In the genomic region with DNA sequence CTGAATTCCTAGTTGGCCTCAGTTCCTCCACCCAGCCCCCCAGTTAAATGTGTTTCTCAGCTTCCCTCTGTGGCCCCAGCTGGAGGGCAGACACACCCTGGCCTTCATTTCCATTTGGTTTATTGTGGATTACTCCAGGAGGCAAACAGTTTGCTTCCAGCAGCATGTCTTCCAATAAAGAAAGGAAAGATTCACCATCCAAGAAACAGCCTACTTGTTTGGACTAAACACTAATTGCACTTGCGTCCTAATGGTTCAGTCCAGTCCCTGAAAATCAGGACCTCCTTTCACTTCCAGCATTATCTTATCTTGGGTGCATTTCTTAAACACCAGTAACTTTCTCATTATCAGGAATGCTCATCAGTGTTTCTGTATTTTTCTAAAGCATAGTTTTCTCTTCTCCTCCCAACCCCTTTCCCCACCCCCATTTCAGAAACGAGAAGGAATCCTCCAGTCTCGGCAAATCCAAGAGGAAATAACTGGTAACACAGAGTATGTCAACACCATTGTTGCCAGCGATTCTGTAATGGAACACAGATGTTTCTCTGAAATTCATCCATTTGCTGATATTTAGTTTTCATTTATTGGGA, we compare ENCODE assay signal across 18 cellular contexts.
DNase-seq lines count a peak whose midpoint lies in the region; ATAC-seq and TF ChIP-seq lines count a peak whose summit lies in the region.
"Had no signal": no experiment of that assay in that cellular context is flagged by ENCODE, and none has a peak within 500 bp of the region (broad histone marks: within the 10 kb centered on the region; RNA-seq: fewer than 3 reads in every experiment).

No MANE protein-coding gene starts in this region.

- H3K9me3 ChIP-seq in HEK293 (ENCODE audit: control insufficient read depth, insufficient read depth, low read depth, low read length) (no peaks in the 10 kb centered on the region), right atrium auricular region (no peaks in the 10 kb centered on the region), smooth muscle cell (replicated peaks; ENCODE audit: low read depth) (no peaks in the 10 kb centered on the region)
- H3K9me3 ChIP-seq: thoracic aorta had no signal

- ATAC-seq in GM21786 (IDR thresholded peaks at IDR 0.05; ENCODE audit: unreplicated experiment) (no peak), GM21390 (IDR thresholded peaks at IDR 0.05; ENCODE audit: unreplicated experiment) (no peak), HG02642 (IDR thresholded peaks at IDR 0.05; ENCODE audit: poor library complexity, unreplicated experiment) (no peak)
- ATAC-seq: activated T-helper 17 cell treated with anti-CD3 and anti-CD28 coated beads, Interleukin-2, amount 50 U/mL, for 72 hours had no signal

- H3K4me3 ChIP-seq in HEK293 (ENCODE audit: low read depth, low read length) (no peak overlapping the region), cardiac fibroblast (replicated peaks in 1 of 2; ENCODE audit: low read depth in 2 of 2, low read length in 2 of 2) (no peak overlapping the region), right atrium auricular region (no peak overlapping the region), smooth muscle cell (peak overlapping the region; percentile 29)
- H3K4me3 ChIP-seq: neural progenitor cell, thoracic aorta had no signal

- H3K27ac ChIP-seq in HEK293 (ENCODE audit: extremely low read depth, low read depth, low read length) = no peak overlapping the region
- peak overlapping the region; percentile 25 to 54 for H3K27ac ChIP-seq in right atrium auricular region
- H3K27ac ChIP-seq in smooth muscle cell (ENCODE audit: low read depth) = peak overlapping the region; percentile 74
- H3K27ac ChIP-seq: neural progenitor cell, thoracic aorta had no signal

- no peaks in the 10 kb centered on the region for H3K27me3 ChIP-seq in right atrium auricular region
- no peaks in the 10 kb centered on the region for H3K27me3 ChIP-seq in smooth muscle cell (ENCODE audit: low read depth)
- H3K27me3 ChIP-seq: neural progenitor cell had no signal

- CTCF ChIA-PET in HEK293 (lab: Yijun Ruan, JAX) = no interaction called here

- no peaks in the 10 kb centered on the region for H4K20me1 ChIP-seq in smooth muscle cell (ENCODE audit: low read depth)

- no peak overlapping the region for H3K9ac ChIP-seq in smooth muscle cell (ENCODE audit: low read depth)
- H3K9ac ChIP-seq: neural progenitor cell had no signal

- no peaks in the 10 kb centered on the region for H3K79me2 ChIP-seq in smooth muscle cell (ENCODE audit: low read depth)

- peaks cover 10% of the 10 kb centered on the region; the same call in 1 of the 2 replicates for H3K4me1 ChIP-seq in HEK293 (ENCODE audit: control insufficient read depth, insufficient read depth, low read length)
- peaks cover 0 to 20% of the 10 kb centered on the region in 2 donors for H3K4me1 ChIP-seq in right atrium auricular region
- H3K4me1 ChIP-seq in smooth muscle cell (ENCODE audit: low read depth) = peaks cover 10% of the 10 kb centered on the region

- TF ChIP-seq CTCF in HEK293 (tag by site-specific recombination; IDR thresholded peaks at IDR 0.05) (no peak), cardiac fibroblast (IDR thresholded peaks at IDR 0.05; ENCODE audit: low read depth, low read length) (no peak), right atrium auricular region (IDR thresholded peaks at IDR 0.05) (no peak), smooth muscle cell (IDR thresholded peaks at IDR 0.05; ENCODE audit: borderline replicate concordance, insufficient read depth, poor library complexity, severe bottlenecking) (no peak)

- H3K4me2 ChIP-seq in smooth muscle cell = peak overlapping the region; percentile 68
- H3K4me2 ChIP-seq: neural progenitor cell had no signal

- H3K36me3 ChIP-seq in HEK293 (ENCODE audit: control insufficient read depth in 2 of 2, insufficient read depth in 1 of 2, low read length in 2 of 2) = peaks cover 0 to 7% of the 10 kb centered on the region in 2 experiments; a peak in 1 of 3 replicates
- H3K36me3 ChIP-seq in right atrium auricular region = peaks cover 34% of the 10 kb centered on the region
- H3K36me3 ChIP-seq in smooth muscle cell (ENCODE audit: low read depth) = no peaks in the 10 kb centered on the region
- H3K36me3 ChIP-seq: neural progenitor cell had no signal

- 5% methylated on average over 4 of the region's 4 CpGs for WGBS in smooth muscle cell (ENCODE audit: low lambda C conversion rate)

- H3F3A ChIP-seq in smooth muscle cell (ENCODE audit: low read depth) = peaks cover 36% of the 10 kb centered on the region

- DNase-seq in cardiac fibroblast (ENCODE audit: low read depth in 2 of 2) = peak; percentile 54 to 89
- DNase-seq in right atrium auricular region (ENCODE audit: low spot score) = no peak
- no peak for DNase-seq in smooth muscle cell (lab: John Stamatoyannopoulos, UW; ENCODE audit: unreplicated experiment)
- no peak for DNase-seq in RPMI8226
- DNase-seq: activated CD4-positive, alpha-beta T cell treated with anti-CD3 and anti-CD28 coated beads for 1 hour; CD4-positive, alpha-beta memory T cell; effector CD4-positive, alpha-beta T cell; H9; NCI-H345; SIG-M5; stimulated activated CD4-positive, alpha-beta T cell treated with anti-CD3 and anti-CD28 coated beads, Interleukin-4, amount 100 ng/mL, for 4 hours had no signal

- no peak overlapping the region for H2AFZ ChIP-seq in smooth muscle cell (ENCODE audit: low read depth)
- H2AFZ ChIP-seq: neural progenitor cell had no signal

- POLR2A ChIA-PET in HEK293 (lab: Yijun Ruan, JAX) = no interaction called here

TF ChIP-seq in HEK293, 187 proteins besides CTCF, POLR2A, EP300 and RAD21:
- TF ChIP-seq, protein P1, sequence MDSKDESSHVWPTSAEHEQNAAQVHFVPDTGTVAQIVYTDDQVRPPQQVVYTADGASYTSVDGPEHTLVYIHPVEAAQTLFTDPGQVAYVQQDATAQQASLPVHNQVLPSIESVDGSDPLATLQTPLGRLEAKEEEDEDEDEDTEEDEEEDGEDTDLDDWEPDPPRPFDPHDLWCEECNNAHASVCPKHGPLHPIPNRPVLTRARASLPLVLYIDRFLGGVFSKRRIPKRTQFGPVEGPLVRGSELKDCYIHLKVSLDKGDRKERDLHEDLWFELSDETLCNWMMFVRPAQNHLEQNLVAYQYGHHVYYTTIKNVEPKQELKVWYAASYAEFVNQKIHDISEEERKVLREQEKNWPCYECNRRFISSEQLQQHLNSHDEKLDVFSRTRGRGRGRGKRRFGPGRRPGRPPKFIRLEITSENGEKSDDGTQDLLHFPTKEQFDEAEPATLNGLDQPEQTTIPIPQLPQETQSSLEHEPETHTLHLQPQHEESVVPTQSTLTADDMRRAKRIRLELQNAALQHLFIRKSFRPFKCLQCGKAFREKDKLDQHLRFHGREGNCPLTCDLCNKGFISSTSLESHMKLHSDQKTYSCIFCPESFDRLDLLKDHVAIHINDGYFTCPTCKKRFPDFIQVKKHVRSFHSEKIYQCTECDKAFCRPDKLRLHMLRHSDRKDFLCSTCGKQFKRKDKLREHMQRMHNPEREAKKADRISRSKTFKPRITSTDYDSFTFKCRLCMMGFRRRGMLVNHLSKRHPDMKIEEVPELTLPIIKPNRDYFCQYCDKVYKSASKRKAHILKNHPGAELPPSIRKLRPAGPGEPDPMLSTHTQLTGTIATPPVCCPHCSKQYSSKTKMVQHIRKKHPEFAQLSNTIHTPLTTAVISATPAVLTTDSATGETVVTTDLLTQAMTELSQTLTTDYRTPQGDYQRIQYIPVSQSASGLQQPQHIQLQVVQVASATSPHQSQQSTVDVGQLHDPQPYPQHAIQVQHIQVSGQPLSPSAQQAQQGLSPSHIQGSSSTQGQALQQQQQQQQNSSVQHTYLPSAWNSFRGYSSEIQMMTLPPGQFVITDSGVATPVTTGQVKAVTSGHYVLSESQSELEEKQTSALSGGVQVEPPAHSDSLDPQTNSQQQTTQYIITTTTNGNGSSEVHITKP (tag by site-specific recombination; IDR thresholded peaks at IDR 0.05) = peak; percentile 51; the same call in 1 of the 2 replicates
- no peak for TF ChIP-seq ZNF654 (tag by site-specific recombination; IDR thresholded peaks at IDR 0.05; ENCODE audit: low read depth)

Comparison
In these comparisons a context has a peak if more than half of its experiments do, and no peak if none do; other contexts are left out.
1. DNase-seq: peak in cardiac fibroblast (2 of 2); none in right atrium auricular region (single experiment), smooth muscle cell (single experiment) and RPMI8226 (single experiment).